19 cellular contexts compared by ENCODE assay signal in genomic region chr22:20650294-20651207, GRCh38.
DNase-seq lines count a peak whose midpoint lies in the region; ATAC-seq, FAIRE-seq and TF ChIP-seq lines count a peak whose summit lies in the region.
"Had no signal": no experiment of that assay in that cellular context is flagged by ENCODE, and none has a peak within 500 bp of the region (broad histone marks: within the 10 kb centered on the region; RNA-seq: fewer than 3 reads in every experiment).

No MANE protein-coding gene starts in this region.

- BruUV-seq in K562 (replicated peaks; lab: Mats Ljungman, UMichigan): no TSS peak

- no peak overlapping the region for H3K4me3 Mint-ChIP-seq in activated CD4-positive, alpha-beta memory T cell treated with anti-CD3 and anti-CD28 coated beads, Interleukin-2, amount 10 ng/mL, durations not matched to agents 7 days and 5 days
- no peak overlapping the region for H3K4me3 Mint-ChIP-seq in activated CD4-positive, alpha-beta memory T cell treated with anti-CD3 and anti-CD28 coated beads for 36 hours

- H4K20me1 ChIP-seq in K562 (replicated peaks; ENCODE audit: control insufficient read depth, insufficient read depth, low read length): peaks cover 22% of the 10 kb centered on the region; the same call in 1 of the 2 replicates
- H4K20me1 ChIP-seq: BLaER1 treated with 17β-estradiol and CSF1 and Interleukin-3, amounts not matched to agents 10 nM and 100 nM had no signal

- H3K9me3 ChIP-seq in K562 (replicated peaks; ENCODE audit: control insufficient read depth, insufficient read depth, low read depth, low read length): no peaks in the 10 kb centered on the region
- H3K9me3 ChIP-seq: BLaER1 treated with 17β-estradiol and CSF1 and Interleukin-3, amounts not matched to agents 10 nM and 100 nM; HAP-1; MG63 had no signal

- TF ChIP-seq EP300 in K562 (IDR thresholded peaks at IDR 0.05; ENCODE audit: low read length): no peak

- H3K9ac ChIP-seq in K562 (ENCODE audit: insufficient read depth in 1 of 2, low read depth in 2 of 2, low read length in 2 of 2): no peak overlapping the region
- H3K9ac ChIP-seq: BLaER1 treated with 17β-estradiol and CSF1 and Interleukin-3, amounts not matched to agents 10 nM and 100 nM had no signal

- TF ChIP-seq CTCF in K562 (IDR thresholded peaks at IDR 0.05 in 2 of 3, conservative IDR thresholded peaks at IDR 0.05 in 1 of 3; ENCODE audit: insufficient read depth in 2 of 3, low read depth in 1 of 3, low read length in 3 of 3) (no peak), lower leg skin (IDR thresholded peaks at IDR 0.05) (no peak), GM13976 (IDR thresholded peaks at IDR 0.05; ENCODE audit: borderline replicate concordance, control extremely low read depth, extremely low read depth, insufficient read depth, missing control alignments) (no peak)

- TF ChIP-seq RAD21 in K562 (CRISPR knock-in tag; conservative IDR thresholded peaks at IDR 0.05 in 1 of 2, IDR thresholded peaks at IDR 0.05 in 1 of 2): no peak

- H3K27me3 Mint-ChIP-seq in activated CD4-positive, alpha-beta memory T cell treated with anti-CD3 and anti-CD28 coated beads, Interleukin-2, amount 10 ng/mL, durations not matched to agents 7 days and 5 days: peaks cover 1% of the 10 kb centered on the region
- H3K27me3 Mint-ChIP-seq in activated CD4-positive, alpha-beta memory T cell treated with anti-CD3 and anti-CD28 coated beads for 36 hours: no peaks in the 10 kb centered on the region

- no peaks in the 10 kb centered on the region for H3K79me2 ChIP-seq in K562 (ENCODE audit: control insufficient read depth, insufficient read depth, low read length)

- CTCF ChIA-PET in activated CD4-positive, alpha-beta memory T cell treated with anti-CD3 and anti-CD28 coated beads, Interleukin-2, amount 10 ng/mL, durations not matched to agents 7 days and 5 days (lab: Charles Lee): no interaction called here
- CTCF ChIA-PET in activated CD4-positive, alpha-beta memory T cell treated with anti-CD3 and anti-CD28 coated beads for 36 hours (lab: Charles Lee): interaction anchor here (1.7 kb wide), 1 partner anchor 44 kb away, joined by 6 read pairs; no protein-coding TSS in a partner anchor
- CTCF ChIA-PET in K562 (lab: Yijun Ruan, JAX; ENCODE audit: low intra/inter-chr PET ratio): no interaction called here

- peaks cover 0 to 9% of the 10 kb centered on the region in 2 experiments; a peak in 3 of 5 replicates for H3K4me1 ChIP-seq in K562 (replicated peaks in 1 of 2; ENCODE audit: control insufficient read depth in 2 of 2, insufficient read depth in 2 of 2, low read length in 2 of 2)
- H3K4me1 ChIP-seq: BLaER1 treated with 17β-estradiol and CSF1 and Interleukin-3, amounts not matched to agents 10 nM and 100 nM; HAP-1 had no signal

- DNase-seq in activated CD4-positive, alpha-beta memory T cell treated with anti-CD3 and anti-CD28 coated beads, Interleukin-2, amount 10 ng/mL, durations not matched to agents 7 days and 5 days: peak; percentile 8
- DNase-seq in activated CD4-positive, alpha-beta memory T cell treated with anti-CD3 and anti-CD28 coated beads for 36 hours: no peak
- DNase-seq in K562 (ENCODE audit: extremely low read depth in 1 of 4, low spot score in 3 of 4) (peak in 3 of 4 experiments; percentile 29 to 37 (median 37)), lower leg skin (ENCODE audit: low spot score in 2 of 2) (peak; percentile 6 to 59), sciatic nerve (ENCODE audit: low spot score) (peak; percentile 10), frontal cortex (ENCODE audit: low spot score in 2 of 2) (no peak), GM13976 (ENCODE audit: low spot score) (no peak), iPS-NIHi11 (ENCODE audit: low spot score) (no peak)
- DNase-seq: DMS 273 treated with DMSO at 0.1 percent for 48 hours, GDM1, Karpas-422, MG63, NCI-H1092 treated with DMSO at 0.1 percent for 48 hours, NCI-H510A treated with DMSO at 0.1 percent for 48 hours, NCI-H82, PC-9 had no signal

- no peaks in the 10 kb centered on the region for H3K36me3 Mint-ChIP-seq in activated CD4-positive, alpha-beta memory T cell treated with anti-CD3 and anti-CD28 coated beads, Interleukin-2, amount 10 ng/mL, durations not matched to agents 7 days and 5 days (ENCODE audit: low read depth)
- no peaks in the 10 kb centered on the region for H3K36me3 Mint-ChIP-seq in activated CD4-positive, alpha-beta memory T cell treated with anti-CD3 and anti-CD28 coated beads for 36 hours

- intact Hi-C loops in activated CD4-positive, alpha-beta memory T cell treated with anti-CD3 and anti-CD28 coated beads for 36 hours (cut with micrococcal nuclease): no loop called here
- intact Hi-C loops in K562 (cut with micrococcal nuclease): no loop called here
- intact Hi-C loops in lower leg skin (cut with DNase I; ENCODE audit: low total_unique reads): no loop called here
- intact Hi-C loops in sciatic nerve (cut with DNase I): no loop called here

- H3K4me3 ChIP-seq in K562: no peak overlapping the region
- H3K4me3 ChIP-seq in lower leg skin (ENCODE audit: low read depth, poor library complexity, severe bottlenecking): no peak overlapping the region
- H3K4me3 ChIP-seq: BLaER1 treated with 17β-estradiol and CSF1 and Interleukin-3, amounts not matched to agents 10 nM and 100 nM; GM12878; HAP-1; MG63; PC-9 had no signal

- H3K27me3 ChIP-seq in K562 (ENCODE audit: control insufficient read depth in 2 of 2, insufficient read depth in 2 of 2, low read length in 2 of 2): peaks cover 49 to 75% of the 10 kb centered on the region in 2 experiments; a peak in 4 of 5 replicates
- H3K27me3 ChIP-seq: BLaER1 treated with 17β-estradiol and CSF1 and Interleukin-3, amounts not matched to agents 10 nM and 100 nM; MG63 had no signal

- ATAC-seq in K562 (no peak), sciatic nerve (no peak)
- ATAC-seq: GM12878 had no signal

- no peaks in the 10 kb centered on the region for H3K4me1 Mint-ChIP-seq in activated CD4-positive, alpha-beta memory T cell treated with anti-CD3 and anti-CD28 coated beads, Interleukin-2, amount 10 ng/mL, durations not matched to agents 7 days and 5 days
- H3K4me1 Mint-ChIP-seq in activated CD4-positive, alpha-beta memory T cell treated with anti-CD3 and anti-CD28 coated beads for 36 hours (ENCODE audit: low read depth): no peaks in the 10 kb centered on the region

- WGBS in K562 (ENCODE audit: insufficient coverage, low coverage, missing lambda C conversion rate): 10% methylated on average over 13 of the region's 13 CpGs
- WGBS in lower leg skin, 2 donors: 90 to 93% methylated on average over 13 of the region's 13 CpGs

- POLR2A ChIA-PET in activated CD4-positive, alpha-beta memory T cell treated with anti-CD3 and anti-CD28 coated beads, Interleukin-2, amount 10 ng/mL, durations not matched to agents 7 days and 5 days (lab: Charles Lee): interaction anchor here (0.6 kb wide), 1 partner anchor 9 kb away, joined by 4 read pairs; no protein-coding TSS in a partner anchor
- POLR2A ChIA-PET in activated CD4-positive, alpha-beta memory T cell treated with anti-CD3 and anti-CD28 coated beads for 36 hours (lab: Charles Lee): no interaction called here
- POLR2A ChIA-PET in K562 (lab: Yijun Ruan, JAX): interaction anchor here (0.5 to 1.7 kb wide), 12 partner anchors 13 to 459 kb away, joined by 3 to 7 read pairs (median 3); no protein-coding TSS in a partner anchor

- peaks cover 5% of the 10 kb centered on the region for H3K9me1 ChIP-seq in K562 (ENCODE audit: control insufficient read depth, insufficient read depth, low read length)

- in situ Hi-C loops in K562 (cut with MboI): no loop called here
- in situ Hi-C loops in GM13976 (cut with MboI; ENCODE audit: low sequenced_read_pairs, unreplicated experiment): no loop called here

- no peak overlapping the region for H2AFZ ChIP-seq in K562 (ENCODE audit: low read depth, low read length)
- H2AFZ ChIP-seq: PC-9 had no signal

- H3K27ac ChIP-seq in K562 (ENCODE audit: extremely low read depth, low read depth, low read length): no peak overlapping the region
- H3K27ac ChIP-seq: BLaER1 treated with 17β-estradiol and CSF1 and Interleukin-3, amounts not matched to agents 10 nM and 100 nM; PC-9 had no signal

- no peak overlapping the region for H3K27ac Mint-ChIP-seq in activated CD4-positive, alpha-beta memory T cell treated with anti-CD3 and anti-CD28 coated beads, Interleukin-2, amount 10 ng/mL, durations not matched to agents 7 days and 5 days
- H3K27ac Mint-ChIP-seq in activated CD4-positive, alpha-beta memory T cell treated with anti-CD3 and anti-CD28 coated beads for 36 hours: no peak overlapping the region

- TF ChIP-seq POLR2A in K562 (conservative IDR thresholded peaks at IDR 0.05) (no peak), lower leg skin (IDR thresholded peaks at IDR 0.05) (no peak)

- FAIRE-seq in K562 (lab: Jason Lieb, UNC) (no peak), frontal cortex (lab: Jason Lieb, UNC) (no peak)
- FAIRE-seq: GM12878 had no signal

- no peak overlapping the region for H3K4me2 ChIP-seq in K562 (ENCODE audit: insufficient read depth, low read length)
- H3K4me2 ChIP-seq: BLaER1 treated with 17β-estradiol and CSF1 and Interleukin-3, amounts not matched to agents 10 nM and 100 nM; PC-9 had no signal

- peaks cover 8% of the 10 kb centered on the region; the same call in 1 of the 3 replicates for H3K36me3 ChIP-seq in K562 (ENCODE audit: control insufficient read depth, insufficient read depth, low read length)
- H3K36me3 ChIP-seq: BLaER1 treated with 17β-estradiol and CSF1 and Interleukin-3, amounts not matched to agents 10 nM and 100 nM; HAP-1; MG63 had no signal

- H3K9me3 Mint-ChIP-seq in activated CD4-positive, alpha-beta memory T cell treated with anti-CD3 and anti-CD28 coated beads, Interleukin-2, amount 10 ng/mL, durations not matched to agents 7 days and 5 days: no peaks in the 10 kb centered on the region
- H3K9me3 Mint-ChIP-seq in activated CD4-positive, alpha-beta memory T cell treated with anti-CD3 and anti-CD28 coated beads for 36 hours: no peaks in the 10 kb centered on the region

TF ChIP-seq in K562, 482 proteins besides CTCF, POLR2A, EP300 and RAD21 (continues in another document):
- peak; percentile 76; the same call in 1 of the 2 replicates for TF ChIP-seq ZNF551 (CRISPR knock-in tag; IDR thresholded peaks at IDR 0.05)
- no peak for TF ChIP-seq ZZZ3 (IDR thresholded peaks at IDR 0.05)
- TF ChIP-seq ZFP30 (CRISPR knock-in tag; IDR thresholded peaks at IDR 0.05; ENCODE audit: borderline replicate concordance): 0 out of 2 replicates have a peak, but pooled peaks have one; percentile 11
- no peak for TF ChIP-seq FOXA1 (IDR thresholded peaks at IDR 0.05; ENCODE audit: borderline replicate concordance)
- TF ChIP-seq CHD2 (IDR thresholded peaks at IDR 0.05; ENCODE audit: low read depth, low read length): peak; percentile 9; the same call in 1 of the 2 replicates
- no peak for TF ChIP-seq ZNF165 (CRISPR knock-in tag; IDR thresholded peaks at IDR 0.05; ENCODE audit: borderline replicate concordance)
- 0 out of 2 replicates have a peak, but pooled peaks have one; percentile 18 for TF ChIP-seq ESRRB (CRISPR knock-in tag; IDR thresholded peaks at IDR 0.05; ENCODE audit: borderline replicate concordance)
- TF ChIP-seq ZNF263 (CRISPR knock-in tag; IDR thresholded peaks at IDR 0.05; ENCODE audit: borderline replicate concordance): no peak

Comparison
In these comparisons a context has a peak if more than half of its experiments do, and no peak if none do; other contexts are left out.
1. DNase-seq: peak in activated CD4-positive, alpha-beta memory T cell treated with anti-CD3 and anti-CD28 coated beads, Interleukin-2, amount 10 ng/mL, durations not matched to agents 7 days and 5 days (single experiment), K562 (3 of 4), lower leg skin (2 of 2) and sciatic nerve (single experiment); none in activated CD4-positive, alpha-beta memory T cell treated with anti-CD3 and anti-CD28 coated beads for 36 hours (single experiment), frontal cortex (0 of 2), GM13976 (single experiment) and iPS-NIHi11 (single experiment).